Comparison of ENCODE assay signal across 9 cellular contexts in the genomic region with DNA sequence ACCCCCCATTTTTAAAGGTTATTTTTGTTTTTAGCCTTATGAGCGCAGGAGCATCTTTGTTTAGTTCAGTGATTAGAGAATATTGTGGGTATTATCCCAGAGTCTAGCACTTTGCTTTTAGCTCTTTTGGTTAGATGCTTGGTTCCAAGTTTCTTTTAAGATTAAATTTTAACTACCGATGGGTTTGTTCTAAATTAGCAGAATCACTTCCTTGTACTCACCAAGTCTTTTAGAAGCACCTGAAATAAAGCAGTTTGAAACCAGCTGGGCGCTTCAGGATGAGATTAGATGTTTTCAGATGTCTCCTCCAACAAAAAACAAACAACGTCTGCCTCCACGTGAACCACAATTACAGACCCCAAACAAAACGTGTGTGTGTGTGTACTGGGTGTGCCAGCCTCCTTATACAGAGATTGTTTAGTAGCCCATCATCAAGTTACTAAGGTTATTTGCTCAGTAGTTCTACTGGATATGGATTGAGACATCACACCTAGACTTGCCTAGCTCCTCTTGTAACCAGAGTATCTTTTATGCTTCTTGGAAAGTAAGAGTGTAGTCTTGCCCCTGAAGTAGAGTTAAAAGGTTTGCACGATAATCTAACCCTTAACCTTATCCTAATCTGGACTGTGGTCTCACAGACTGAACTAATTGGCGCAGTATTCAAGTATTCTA. TPM values are rescaled to one million over a fixed set of nuclear protein-coding genes. Genes with fewer than 3 reads are reported as not detected.
DNase-seq lines count a peak whose midpoint lies in the region; ATAC-seq and TF ChIP-seq lines count a peak whose summit lies in the region.
"Had no signal": no experiment of that assay in that cellular context is flagged by ENCODE, and none has a peak within 500 bp of the region (broad histone marks: within the 10 kb centered on the region; RNA-seq: fewer than 3 reads in every experiment).

No MANE protein-coding gene starts in this region.

- H3K4me3 Mint-ChIP-seq in MCF 10A (ENCODE audit: unreplicated experiment): peak overlapping the region; percentile 94

- CTCF ChIA-PET in MCF 10A (lab: Yijun Ruan, JAX): interaction anchor here (0.6 to 6.3 kb wide), 21 partner anchors 8 to 1141 kb away, joined by 3 to 75 read pairs (median 6); a partner anchor contains a TSS

- DNase-seq in AG09309 (ENCODE audit: low read depth): no peak
- peak; percentile 14 for DNase-seq in MCF 10A (ENCODE audit: unreplicated experiment)
- no peak for DNase-seq in posterior cingulate gyrus
- no peak for DNase-seq in NOMO-1 treated with dmso at 0.1 percent for 144 hours (lab: John Stamatoyannopoulos, UW; ENCODE audit: unreplicated experiment)
- DNase-seq in medulla oblongata (ENCODE audit: extremely low spot score): no peak
- DNase-seq: effector memory CD8-positive, alpha-beta T cell had no signal

- peaks cover 37% of the 10 kb centered on the region for H3K36me3 Mint-ChIP-seq in MCF 10A (ENCODE audit: insufficient read depth, unreplicated experiment)

- H3K9ac ChIP-seq in HUES48 (ENCODE audit: low read depth, low read length): no peak overlapping the region
- H3K9ac ChIP-seq in muscle layer of colon (ENCODE audit: low read length): peak overlapping the region; percentile 76

- H3K4me1 ChIP-seq in HUES48 (ENCODE audit: control insufficient read depth, insufficient read depth, low read length): peaks cover 53% of the 10 kb centered on the region
- H3K4me1 ChIP-seq in muscle layer of colon (ENCODE audit: insufficient read depth, low read length): peaks cover 34% of the 10 kb centered on the region

- peak overlapping the region; percentile 99 for H3K27ac Mint-ChIP-seq in MCF 10A (ENCODE audit: low read depth, unreplicated experiment)

- POLR2A ChIA-PET in MCF 10A (lab: Yijun Ruan, JAX): interaction anchor here (0.7 to 8.7 kb wide), 19 partner anchors 11 to 1016 kb away, joined by 3 to 348 read pairs (median 32); a partner anchor contains a TSS

- H3K27me3 ChIP-seq in HUES48 (ENCODE audit: control insufficient read depth, insufficient read depth, low read length) (no peaks in the 10 kb centered on the region), muscle layer of colon (ENCODE audit: control insufficient read depth in 1 of 2, insufficient read depth in 2 of 2, low read length in 2 of 2) (no peaks in the 10 kb centered on the region)

- intact Hi-C loops in MCF 10A (cut with micrococcal nuclease): loop anchor here (2.0 to 5.0 kb wide), 2 partner anchors 40 to 67 kb away; no protein-coding TSS in a partner anchor
- intact Hi-C loops in posterior cingulate gyrus (cut with DNase I): no loop called here

- H3K9me3 ChIP-seq in HUES48 (ENCODE audit: control insufficient read depth, insufficient read depth, low read length) (no peaks in the 10 kb centered on the region), muscle layer of colon (ENCODE audit: low read length) (no peaks in the 10 kb centered on the region)

- no TSS peak for BruUV-seq in MCF 10A (replicated peaks; lab: Mats Ljungman, UMichigan)

- H3K36me3 ChIP-seq in HUES48 (ENCODE audit: control insufficient read depth, insufficient read depth, low read length): no peaks in the 10 kb centered on the region
- H3K36me3 ChIP-seq in muscle layer of colon (ENCODE audit: insufficient read depth, low read length): peaks cover 3% of the 10 kb centered on the region

- H3K27ac ChIP-seq in HUES48 (ENCODE audit: low read depth, low read length): peak overlapping the region; percentile 6
- peak overlapping the region; percentile 94 for H3K27ac ChIP-seq in muscle layer of colon (ENCODE audit: low read depth, low read length)

- peaks cover 30% of the 10 kb centered on the region for H3K4me1 Mint-ChIP-seq in MCF 10A (ENCODE audit: insufficient read depth, unreplicated experiment)

- H3K4me3 ChIP-seq in AG09309 (ENCODE audit: control insufficient read depth, low read depth, low read length) (peak overlapping the region; percentile 88), HUES48 (ENCODE audit: low read depth, low read length) (peak overlapping the region; percentile 82), muscle layer of colon (ENCODE audit: low read depth in 1 of 2, low read length in 2 of 2) (peak overlapping the region; percentile 95 to 100)

- no peak for ATAC-seq in GM18519 (IDR thresholded peaks at IDR 0.05; ENCODE audit: low FRiP score, unreplicated experiment)
- ATAC-seq: effector memory CD8-positive, alpha-beta T cell had no signal

- H3K27me3 Mint-ChIP-seq in MCF 10A (ENCODE audit: insufficient read depth, unreplicated experiment): no peaks in the 10 kb centered on the region
- H3K27me3 Mint-ChIP-seq: effector memory CD8-positive, alpha-beta T cell had no signal

- no peaks in the 10 kb centered on the region for H3K9me3 Mint-ChIP-seq in MCF 10A (ENCODE audit: unreplicated experiment)
- H3K9me3 Mint-ChIP-seq: effector memory CD8-positive, alpha-beta T cell had no signal

- no peak for TF ChIP-seq CTCF in AG09309 (IDR thresholded peaks at IDR 0.05; ENCODE audit: control insufficient read depth, insufficient read depth, low read depth, low read length, missing control alignments)
- TF ChIP-seq CTCF in MCF 10A (IDR thresholded peaks at IDR 0.05; ENCODE audit: unreplicated experiment): no peak

RNA-seq across cellular contexts. Expression of a gene that starts 2.2 kb away (rescaled TPM):
- 217 and 280 TPM in 2 replicates for total RNA-seq in MCF 10A (2022)

RNA-seq across cellular contexts. Expression of a gene that starts 40.9 kb away (rescaled TPM):
- 3.5 and 3.9 TPM in 2 replicates for total RNA-seq in MCF 10A (2022)
